Comparison of ENCODE assay signal across 8 cellular contexts in genomic region chr2:46915281-46915810, GRCh38. TPM values are rescaled to one million over a fixed set of nuclear protein-coding genes. Genes with fewer than 3 reads are reported as not detected.
A peak's percentile ranks its signal among the peaks of the same experiment; 100 is the strongest.
DNase-seq lines count a peak whose midpoint lies in the region; ATAC-seq and TF ChIP-seq lines count a peak whose summit lies in the region.

TSS of gene MCFD2 (minus strand) at chr2:46915806. CDS start at chr2:46909171, 6,635 bp downstream.

- POLR2A ChIA-PET in Panc1 (lab: Charles Lee), result interaction anchor here (0.9 kb wide), 1 partner anchor 59 kb away, joined by 5 read pairs; no protein-coding TSS in a partner anchor

- H3K27me3 ChIP-seq in Panc1 (ENCODE audit: control insufficient read depth, insufficient read depth, low read length) (no peaks in the 10 kb centered on the region), testis (no peaks in the 10 kb centered on the region)

- no peak for DNase-seq in HFFc6
- no peak for DNase-seq in Panc1 (ENCODE audit: low read depth, low spot score)
- no peak for DNase-seq in dermis microvascular lymphatic vessel endothelial cell (ENCODE audit: low read depth in 2 of 2)
- DNase-seq in lung microvascular endothelial cell (ENCODE audit: low read depth in 2 of 2), result no peak
- no peak for DNase-seq in testis
- no peak for DNase-seq in SIG-M5 (lab: John Stamatoyannopoulos, UW)
- no peak for DNase-seq in NCI-H1436 treated with DMSO at 0.1 percent for 48 hours (lab: John Stamatoyannopoulos, UW)

- BruUV-seq in Panc1 (replicated peaks; lab: Mats Ljungman, UMichigan), result no TSS peak

- H3K4me1 Mint-ChIP-seq in HFFc6 (ENCODE audit: low read depth), result peaks cover 56% of the 10 kb centered on the region

- TF ChIP-seq CTCF in HFFc6 (IDR thresholded peaks at IDR 0.05), result no peak
- TF ChIP-seq CTCF in Panc1 (IDR thresholded peaks at IDR 0.05), result no peak
- TF ChIP-seq CTCF in testis (IDR thresholded peaks at IDR 0.05), result no peak

- ATAC-seq in Panc1, result peak; percentile 47

- CTCF ChIA-PET in Panc1 (lab: Charles Lee), result no interaction called here

- peaks cover 39% of the 10 kb centered on the region for H3K36me3 Mint-ChIP-seq in HFFc6 (ENCODE audit: low read depth)

- in situ Hi-C loops in Panc1 (cut with HindIII; ENCODE audit: low pct_unique_long_range_greater_than_20kb, low sequenced_read_pairs), result no loop called here

- H3K4me3 ChIP-seq in Panc1 (ENCODE audit: low read depth in 2 of 2, low read length in 2 of 2) (peak within 1 kb of the TSS; percentile 74 to 77), testis (peak within 1 kb of the TSS; percentile 93 to 99)

- 0 to 1% methylated on average over 10 to 23 of the region's 38 CpGs for WGBS in testis, 2 donors

- peak within 1 kb of the TSS; percentile 95 for H3K27ac Mint-ChIP-seq in HFFc6

- TF ChIP-seq POLR2A in testis (IDR thresholded peaks at IDR 0.05), result no peak

- H3K27ac ChIP-seq in Panc1 (ENCODE audit: low read length) (peak within 1 kb of the TSS; percentile 90), testis (peak within 1 kb of the TSS; percentile 87 to 97)

- intact Hi-C loops in Panc1 (cut with micrococcal nuclease; ENCODE audit: unreplicated experiment), result no loop called here
- intact Hi-C loops in testis (cut with DNase I; ENCODE audit: low total_unique reads), result loop anchor here (10.0 kb wide), 1 partner anchor 409 kb away; no protein-coding TSS in a partner anchor

- no peaks in the 10 kb centered on the region; the same call in none of the 2 replicates for H3K27me3 Mint-ChIP-seq in HFFc6 (ENCODE audit: insufficient read depth)

- H3K36me3 ChIP-seq in ES-I3 (ENCODE audit: insufficient read depth, low read length) (peaks cover 8% of the 10 kb centered on the region), Panc1 (ENCODE audit: control insufficient read depth, insufficient read depth, low read length) (peaks cover 5% of the 10 kb centered on the region; the same call in 1 of the 2 replicates), testis (ENCODE audit: low read depth, missing control alignments) (no peaks in the 10 kb centered on the region)

- H3K4me1 ChIP-seq in ES-I3 (ENCODE audit: insufficient read depth, low read length), result peaks cover 7% of the 10 kb centered on the region; the same call in 1 of the 2 replicates
- peaks cover 22% of the 10 kb centered on the region for H3K4me1 ChIP-seq in Panc1 (ENCODE audit: control insufficient read depth, insufficient read depth, low read length)
- H3K4me1 ChIP-seq in testis, result peaks cover 18% of the 10 kb centered on the region

- no peaks in the 10 kb centered on the region for H3K9me3 Mint-ChIP-seq in HFFc6

- H3K9me3 ChIP-seq in ES-I3 (ENCODE audit: control insufficient read depth, insufficient read depth, low read length) (no peaks in the 10 kb centered on the region), Panc1 (ENCODE audit: control insufficient read depth, insufficient read depth, low read depth, low read length) (no peaks in the 10 kb centered on the region), testis (no peaks in the 10 kb centered on the region)

- H3K4me3 Mint-ChIP-seq in HFFc6, result peak within 1 kb of the TSS; percentile 99

- H3K9ac ChIP-seq in ES-I3 (ENCODE audit: low read depth, low read length), result peak within 1 kb of the TSS; percentile 61

RNA-seq across cellular contexts. Expression of gene MCFD2, which starts in this region (rescaled TPM):
- total RNA-seq in HFFc6 (2021; fragmentation: NEBNext Ultra II Directional; extraction: Animal tissue kit (Norgen Biotek cat#: 25700)), result 100 to 1,000 TPM; 379 to 441 (median 410) TPM
- total RNA-seq in Panc1 (2021; ENCODE audit: unreplicated experiment), result 84.9 TPM
- polyA plus RNA-seq in Panc1 (2012; ENCODE audit: insufficient read length), result 49.7 TPM
- 182 and 227 TPM in 2 replicates for total RNA-seq in dermis microvascular lymphatic vessel endothelial cell
- 161 and 185 TPM in 2 replicates for total RNA-seq in lung microvascular endothelial cell
- 10 to 100 TPM; 65.4 to 67.6 TPM for total RNA-seq in testis
- polyA plus RNA-seq in testis (ENCODE audit: insufficient read depth, low read depth, low replicate concordance), result 74.5 TPM
